ENCODE assay signal across 8 cellular contexts in the genomic region with DNA sequence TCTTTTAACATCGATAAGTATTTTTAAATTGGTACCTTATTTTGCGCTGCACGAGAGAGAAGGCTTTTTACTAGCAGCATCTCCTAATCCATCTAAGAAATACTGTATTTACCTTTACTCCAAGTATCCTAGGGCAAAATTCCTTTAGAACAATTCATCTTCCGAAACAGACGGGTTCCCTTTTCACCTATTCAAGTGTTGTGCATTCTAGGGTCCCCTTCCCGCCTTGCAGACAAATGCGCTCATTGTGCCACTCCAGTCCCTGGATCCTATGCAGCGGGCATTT. TPM values are rescaled to one million over a fixed set of nuclear protein-coding genes. Genes with fewer than 3 reads are reported as not detected.
DNase-seq lines count a peak whose midpoint lies in the region; ATAC-seq and TF ChIP-seq lines count a peak whose summit lies in the region.

No MANE protein-coding gene starts in this region.

- H3K4me1 ChIP-seq in right cardiac atrium (ENCODE audit: control insufficient read depth, insufficient read depth, low read length) (peaks cover 7% of the 10 kb centered on the region), spleen (peaks cover 21 to 47% (median 44%) of the 10 kb centered on the region in 6 donors)

- ATAC-seq in right cardiac atrium (no peak), GM18909 (IDR thresholded peaks at IDR 0.05; ENCODE audit: poor library complexity, unreplicated experiment) (no peak)

- no peak for TF ChIP-seq POLR2A in spleen (IDR thresholded peaks at IDR 0.05)

- H3K27me3 ChIP-seq in right cardiac atrium (ENCODE audit: control insufficient read depth, insufficient read depth) (no peaks in the 10 kb centered on the region), spleen (replicated peaks in 1 of 7) (no peaks in the 10 kb centered on the region)

- 26% methylated on average over 8 of the region's 8 CpGs for WGBS in right cardiac atrium
- 39 to 49% (median 45%) methylated on average over 8 of the region's 8 CpGs for WGBS in spleen, 5 donors

- H3K36me3 ChIP-seq in spleen: peaks cover 0 to 4% (median 0%) of the 10 kb centered on the region in 6 donors

- intact Hi-C loops in right cardiac atrium (cut with DNase I) (loop anchor here in 3 of 4 donors (5.0 to 10.0 kb wide), 2 partner anchors 62 to 75 kb away; no protein-coding TSS in a partner anchor), spleen (cut with DNase I; ENCODE audit: low total_unique reads) (loop anchor here (5.0 to 10.0 kb wide), 2 partner anchors 50 to 72 kb away; no protein-coding TSS in a partner anchor)

- H3K4me3 ChIP-seq in WI38 (ENCODE audit: low read depth, low read length) (peak overlapping the region; percentile 82), right cardiac atrium (ENCODE audit: low read length) (peak overlapping the region; percentile 86), spleen (peak overlapping the region; percentile 64 to 97 (median 90))

- H3K9me3 ChIP-seq in right cardiac atrium (ENCODE audit: control insufficient read depth, low read length) (no peaks in the 10 kb centered on the region), spleen (no peaks in the 10 kb centered on the region)

- H3K27ac ChIP-seq in right cardiac atrium (ENCODE audit: low read length) (peak overlapping the region; percentile 95), spleen (peak overlapping the region; percentile 99 to 100 (median 100))

- DNase-seq in NCI-H146 (lab: John Stamatoyannopoulos, UW) (peak; percentile 87), NCI-H146 treated with DMSO at 0.1 percent for 48 hours (lab: John Stamatoyannopoulos, UW; ENCODE audit: unreplicated experiment) (no peak), right cardiac atrium (no peak), spleen (no peak), SKM-1 treated with dmso at 0.1 percent for 144 hours (lab: John Stamatoyannopoulos, UW; ENCODE audit: unreplicated experiment) (no peak), occipital lobe (lab: John Stamatoyannopoulos, UW) (no peak)

- TF ChIP-seq CTCF in WI38 (IDR thresholded peaks at IDR 0.05; ENCODE audit: low read depth, low read length) (no peak), spleen (IDR thresholded peaks at IDR 0.05 in 8 of 11, conservative IDR thresholded peaks at IDR 0.05 in 3 of 11) (no peak)

RNA-seq across cellular contexts. Expression of a gene that starts 0.7 kb away (rescaled TPM):
- total RNA-seq in right cardiac atrium: 10 to 100 TPM; 40.4 to 46.4 (median 44.3) TPM
- 11.2 TPM for polyA plus RNA-seq in right cardiac atrium
- total RNA-seq in spleen: 10 to 100 TPM; 46.9 to 60.7 (median 55.3) TPM
- polyA plus RNA-seq in spleen: 10 to 100 TPM; 10.5 to 13.1 (median 11.3) TPM
- total RNA-seq in occipital lobe: 106 TPM
